In genomic region chr1:165871311-165872067, GRCh38 we compare ENCODE assay signal across 8 cellular contexts. TPM values are rescaled to one million over a fixed set of nuclear protein-coding genes. Genes with fewer than 3 reads are reported as not detected.
DNase-seq lines count a peak whose midpoint lies in the region; TF ChIP-seq lines count a peak whose summit lies in the region.

No MANE protein-coding gene starts in this region.

- no peak overlapping the region for H2BK15ac ChIP-seq in H9 (ENCODE audit: low read depth, low read length)

- H3K9me3 Mint-ChIP-seq in H9 (peaks cover 10 to 28% of the 10 kb centered on the region in 2 experiments), neural crest cell (peaks cover 10% of the 10 kb centered on the region)

- DNase-seq in NCI-H1092 treated with DMSO at 0.1 percent for 48 hours (lab: John Stamatoyannopoulos, UW) (peak; percentile 42), NCI-H1092 (lab: John Stamatoyannopoulos, UW) (no peak), H9 (peak; percentile 72), LoVo (ENCODE audit: low spot score) (peak; percentile 5), ecto neural progenitor cell (ENCODE audit: low spot score) (peak; percentile 52), neural crest cell (ENCODE audit: low read depth, low spot score) (peak; percentile 18), uterus (no peak)
- peak; percentile 28 for DNase-seq in activated CD4-positive, CD25-positive, alpha-beta regulatory T cell treated with anti-CD3 and anti-CD28 coated beads, Interleukin-2, amount 50 U/mL, for 16 hours (ENCODE audit: low read depth, low spot score)

- H4K20me1 ChIP-seq in H9 (ENCODE audit: control insufficient read depth, insufficient read depth, insufficient read length): no peaks in the 10 kb centered on the region

- H2AK5ac ChIP-seq in H9 (ENCODE audit: insufficient read length, low read length): no peak overlapping the region

- H3K79me1 ChIP-seq in H9 (ENCODE audit: insufficient read depth, low read depth, low read length, poor library complexity, severe bottlenecking): peaks cover 13% of the 10 kb centered on the region

- intact Hi-C loops in uterus (cut with DNase I; ENCODE audit: low total_unique reads): no loop called here

- peaks cover 23 to 42% (median 27%) of the 10 kb centered on the region in 3 experiments for H3K36me3 Mint-ChIP-seq in H9 (ENCODE audit: insufficient read depth in 1 of 3, low read depth in 3 of 3)
- peaks cover 28% of the 10 kb centered on the region for H3K36me3 Mint-ChIP-seq in neural crest cell (ENCODE audit: low read depth)

- no peaks in the 10 kb centered on the region for H3K27me3 Mint-ChIP-seq in H9 (ENCODE audit: low read depth)
- H3K27me3 Mint-ChIP-seq in neural crest cell (ENCODE audit: low read depth): no peaks in the 10 kb centered on the region

- no peaks in the 10 kb centered on the region for H3K23me2 ChIP-seq in H9 (ENCODE audit: insufficient read length, low read depth, low read length, poor library complexity, severe bottlenecking)

- H3K4me2 ChIP-seq in H9 (ENCODE audit: insufficient read depth, insufficient read length, low read length): no peak overlapping the region

- no peak overlapping the region for H2BK120ac ChIP-seq in H9 (ENCODE audit: low read depth, low read length, poor library complexity, severe bottlenecking)

- H3K4me3 Mint-ChIP-seq in H9 (no peak overlapping the region), neural crest cell (no peak overlapping the region)

- H3K4me1 Mint-ChIP-seq in H9 (peaks cover 28 to 43% of the 10 kb centered on the region in 2 experiments), neural crest cell (peaks cover 27% of the 10 kb centered on the region)

- H3K27ac Mint-ChIP-seq in H9: peak overlapping the region in 1 of 3 experiments; percentile 67; a peak in 3 of 7 replicates
- no peak overlapping the region for H3K27ac Mint-ChIP-seq in neural crest cell (ENCODE audit: unreplicated experiment)

- TF ChIP-seq CTCF in H9 (conservative IDR thresholded peaks at IDR 0.05): peak; percentile 72
- peak; percentile 35 for TF ChIP-seq CTCF in neural crest cell (conservative IDR thresholded peaks at IDR 0.05)
- no peak for TF ChIP-seq CTCF in uterus (IDR thresholded peaks at IDR 0.05)

- H4K8ac ChIP-seq in H9 (replicated peaks; ENCODE audit: insufficient read length, low read depth, low read length): no peak overlapping the region

- no peak overlapping the region for H4K91ac ChIP-seq in H9 (ENCODE audit: insufficient read length, low read depth, low read length)

- H4K5ac ChIP-seq in H9 (ENCODE audit: insufficient read length, low read depth, low read length): no peak overlapping the region

- H3T11ph ChIP-seq in H9 (ENCODE audit: low read length): no peak overlapping the region

- no peak overlapping the region for H2BK20ac ChIP-seq in H9 (ENCODE audit: low read depth, low read length, poor library complexity, severe bottlenecking)

- no CpG with 5 or more reads among the region's 4 CpGs for WGBS in H9 (ENCODE audit: extremely low coverage, insufficient read length, low lambda C conversion rate)

- H3K27me3 ChIP-seq in H9 (ENCODE audit: insufficient read depth, low read length) (no peaks in the 10 kb centered on the region), uterus (no peaks in the 10 kb centered on the region)

- H3K14ac ChIP-seq in H9 (ENCODE audit: insufficient read depth, low read length): no peak overlapping the region

- H3K36me3 ChIP-seq in uterus: no peaks in the 10 kb centered on the region

- no peaks in the 10 kb centered on the region for H3K9me3 ChIP-seq in H9 (ENCODE audit: control insufficient read depth, low read depth, low read length)
- H3K9me3 ChIP-seq in uterus: no peaks in the 10 kb centered on the region

- H3K79me2 ChIP-seq in H9 (ENCODE audit: insufficient read depth, low read length): peaks cover 51% of the 10 kb centered on the region; the same call in 1 of the 2 replicates

- H3K27ac ChIP-seq in H9 (ENCODE audit: insufficient read length, low read depth, low read length) (no peak overlapping the region), uterus (no peak overlapping the region)

- no peak overlapping the region for H2AFZ ChIP-seq in H9 (ENCODE audit: low read length)

- H2BK12ac ChIP-seq in H9 (ENCODE audit: insufficient read length, low read depth, low read length): no peak overlapping the region

- no peak overlapping the region for H2BK5ac ChIP-seq in H9 (ENCODE audit: insufficient read length, low read length)

- H3K23ac ChIP-seq in H9 (ENCODE audit: insufficient read length, low read depth, low read length): no peak overlapping the region

- no peak overlapping the region for H3K4ac ChIP-seq in H9 (ENCODE audit: low read depth, low read length)

- H3K4me3 ChIP-seq in uterus: no peak overlapping the region

- H3K18ac ChIP-seq in H9 (ENCODE audit: insufficient read length, low read depth, low read length): no peak overlapping the region

- H3K9ac ChIP-seq in H9 (ENCODE audit: extremely low read depth, insufficient read length, low read length): no peak overlapping the region

- H3K4me1 ChIP-seq in H9 (ENCODE audit: insufficient read depth, low read length): no peaks in the 10 kb centered on the region; the same call in 1 of the 2 replicates
- H3K4me1 ChIP-seq in uterus: no peaks in the 10 kb centered on the region

- no peak for TF ChIP-seq POLR2A in uterus (IDR thresholded peaks at IDR 0.05)

- no peak overlapping the region for H3K56ac ChIP-seq in H9 (ENCODE audit: insufficient read length, low read depth, low read length)

RNA-seq across cellular contexts. Expression of gene UCK2, which starts 44.1 kb away (rescaled TPM):
- 74.8 and 77.9 TPM in 2 replicates for total RNA-seq in H9 (2021)
- total RNA-seq in neural crest cell: 64.6 and 66.7 TPM in 2 replicates
- 10 to 100 TPM in 3 of 4 donors, 1 to 10 TPM in 1; 3.5 to 34.1 (median 25.7) TPM for total RNA-seq in uterus

Comparison
In these comparisons a context has a peak if more than half of its experiments do, and no peak if none do; other contexts are left out.
1. DNase-seq: peak in NCI-H1092 treated with DMSO at 0.1 percent for 48 hours (single experiment), H9 (single experiment), LoVo (single experiment), activated CD4-positive, CD25-positive, alpha-beta regulatory T cell treated with anti-CD3 and anti-CD28 coated beads, Interleukin-2, amount 50 U/mL, for 16 hours (single experiment), ecto neural progenitor cell (single experiment) and neural crest cell (single experiment); none in NCI-H1092 (single experiment) and uterus (0 of 2).
2. CTCF ChIP-seq: peak in H9 (single experiment) and neural crest cell (single experiment); none in uterus (0 of 4).